In the genomic region with DNA sequence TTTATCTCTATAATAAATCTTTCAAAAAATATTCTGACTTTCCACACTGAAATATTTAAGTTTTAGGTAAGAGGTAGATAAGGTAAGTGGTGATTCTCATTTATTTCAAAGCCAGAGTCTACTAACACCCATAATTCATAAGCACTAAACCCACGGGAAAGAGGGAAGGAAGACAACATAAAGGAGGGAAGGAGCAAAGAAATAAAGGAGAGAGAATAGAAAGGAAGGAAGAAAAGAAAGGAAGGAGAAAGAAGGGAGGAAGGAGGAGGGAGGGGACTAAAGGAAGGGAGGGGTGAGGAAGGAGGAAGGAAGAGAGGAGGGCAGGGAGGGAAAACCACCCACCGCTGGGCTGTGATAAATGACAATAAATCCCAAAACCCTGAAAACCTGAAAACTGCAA, we compare ENCODE assay signal across 19 cellular contexts. TPM values are rescaled to one million over a fixed set of nuclear protein-coding genes. Genes with fewer than 3 reads are reported as not detected.
A peak's percentile ranks its signal among the peaks of the same experiment; 100 is the strongest.
DNase-seq lines count a peak whose midpoint lies in the region; ATAC-seq, FAIRE-seq and TF ChIP-seq lines count a peak whose summit lies in the region.
"Had no signal": no experiment of that assay in that cellular context is flagged by ENCODE, and none has a peak within 500 bp of the region (broad histone marks: within the 10 kb centered on the region; RNA-seq: fewer than 3 reads in every experiment).

No MANE protein-coding gene starts in this region.

- ATAC-seq in K562 = no peak
- no peak for ATAC-seq in stimulated activated effector memory CD8-positive, alpha-beta T cell treated with anti-CD3 and anti-CD28 coated beads, Interleukin-12 subunit alpha, Interleukin-12 subunit beta, amount 100 ng/mL, for 72 hours
- ATAC-seq: activated T-cell treated with anti-CD3 and anti-CD28 coated beads, Interleukin-2, amount 50 U/mL, for 4 hours; esophagus mucosa; stimulated activated naive CD8-positive, alpha-beta T cell treated with anti-CD3 and anti-CD28 coated beads, Interleukin-15, Interleukin-2, amounts not matched to agents 100 U/mL and 50 U/mL, for 24 hours had no signal

- H3K4me3 ChIP-seq in K562 = no peak overlapping the region
- H3K4me3 ChIP-seq: ascending aorta, ovary had no signal

- H3K27ac Mint-ChIP-seq in activated T-cell treated with anti-CD3 and anti-CD28 coated beads, Interleukin-2, amount 50 U/mL, for 24 hours = peak overlapping the region; percentile 28
- peak overlapping the region; percentile 21 to 93 (median 32) for H3K27ac Mint-ChIP-seq in IgD-negative memory B cell
- H3K27ac Mint-ChIP-seq in stimulated activated effector memory CD8-positive, alpha-beta T cell treated with anti-CD3 and anti-CD28 coated beads, Interleukin-12 subunit alpha, Interleukin-12 subunit beta, amount 100 ng/mL, for 72 hours = peak overlapping the region; percentile 77
- H3K27ac Mint-ChIP-seq: HFFc6 had no signal

- no peaks in the 10 kb centered on the region for H3K27me3 Mint-ChIP-seq in activated T-cell treated with anti-CD3 and anti-CD28 coated beads, Interleukin-2, amount 50 U/mL, for 24 hours
- no peaks in the 10 kb centered on the region for H3K27me3 Mint-ChIP-seq in IgD-negative memory B cell

- H4K20me1 ChIP-seq in K562 (replicated peaks; ENCODE audit: control insufficient read depth, insufficient read depth, low read length) = no peaks in the 10 kb centered on the region

- no peak overlapping the region for H2AFZ ChIP-seq in K562 (ENCODE audit: low read depth, low read length)

- in situ Hi-C loops in K562 (cut with MboI) = no loop called here

- peaks cover 0 to 44% of the 10 kb centered on the region in 2 experiments; a peak in 4 of 5 replicates for H3K4me1 ChIP-seq in K562 (replicated peaks in 1 of 2; ENCODE audit: control insufficient read depth in 2 of 2, insufficient read depth in 2 of 2, low read length in 2 of 2)

- peaks cover 3% of the 10 kb centered on the region for H3K9me3 Mint-ChIP-seq in activated T-cell treated with anti-CD3 and anti-CD28 coated beads, Interleukin-2, amount 50 U/mL, for 24 hours
- H3K9me3 Mint-ChIP-seq in IgD-negative memory B cell = peaks cover 0 to 3% (median 0%) of the 10 kb centered on the region in 3 donors
- no peaks in the 10 kb centered on the region for H3K9me3 Mint-ChIP-seq in stimulated activated effector memory CD8-positive, alpha-beta T cell treated with anti-CD3 and anti-CD28 coated beads, Interleukin-12 subunit alpha, Interleukin-12 subunit beta, amount 100 ng/mL, for 72 hours
- H3K9me3 Mint-ChIP-seq: activated T-cell treated with anti-CD3 and anti-CD28 coated beads, Interleukin-2, amount 50 U/mL, for 4 hours; HFFc6 had no signal

- no peak for TF ChIP-seq POLR2A in K562 (conservative IDR thresholded peaks at IDR 0.05)

- 4% methylated on average over 2 of the region's 2 CpGs for WGBS in K562 (ENCODE audit: insufficient coverage, low coverage, missing lambda C conversion rate)

- H3K36me3 Mint-ChIP-seq in activated T-cell treated with anti-CD3 and anti-CD28 coated beads, Interleukin-2, amount 50 U/mL, for 24 hours (ENCODE audit: low read depth) = no peaks in the 10 kb centered on the region
- no peaks in the 10 kb centered on the region for H3K36me3 Mint-ChIP-seq in IgD-negative memory B cell
- H3K36me3 Mint-ChIP-seq in stimulated activated effector memory CD8-positive, alpha-beta T cell treated with anti-CD3 and anti-CD28 coated beads, Interleukin-12 subunit alpha, Interleukin-12 subunit beta, amount 100 ng/mL, for 72 hours = no peaks in the 10 kb centered on the region

- intact Hi-C loops in K562 (cut with micrococcal nuclease) = no loop called here

- BruUV-seq in K562 (replicated peaks; lab: Mats Ljungman, UMichigan) = no TSS peak

- TF ChIP-seq EP300 in K562 (IDR thresholded peaks at IDR 0.05; ENCODE audit: low read length) = no peak

- no peak overlapping the region for H3K9ac ChIP-seq in K562 (ENCODE audit: insufficient read depth in 1 of 2, low read depth in 2 of 2, low read length in 2 of 2)

- no peaks in the 10 kb centered on the region for H3K9me3 ChIP-seq in K562 (replicated peaks; ENCODE audit: control insufficient read depth, insufficient read depth, low read depth, low read length)
- H3K9me3 ChIP-seq: ascending aorta, ovary had no signal

- H3K4me1 Mint-ChIP-seq in activated T-cell treated with anti-CD3 and anti-CD28 coated beads, Interleukin-2, amount 50 U/mL, for 24 hours (ENCODE audit: low read depth) = peaks cover 69% of the 10 kb centered on the region
- H3K4me1 Mint-ChIP-seq in IgD-negative memory B cell = peaks cover 50 to 64% (median 55%) of the 10 kb centered on the region in 3 donors
- H3K4me1 Mint-ChIP-seq in stimulated activated effector memory CD8-positive, alpha-beta T cell treated with anti-CD3 and anti-CD28 coated beads, Interleukin-12 subunit alpha, Interleukin-12 subunit beta, amount 100 ng/mL, for 72 hours = peaks cover 73% of the 10 kb centered on the region

- H3K4me2 ChIP-seq in K562 (ENCODE audit: insufficient read depth, low read length) = no peak overlapping the region

- H3K27ac ChIP-seq in K562 (ENCODE audit: extremely low read depth, low read depth, low read length) = peak overlapping the region; percentile 3; the same call in 2 of the 3 replicates
- H3K27ac ChIP-seq: ascending aorta, RWPE1 had no signal

- no peaks in the 10 kb centered on the region for H3K27me3 ChIP-seq in K562 (ENCODE audit: control insufficient read depth in 2 of 2, insufficient read depth in 2 of 2, low read length in 2 of 2)
- H3K27me3 ChIP-seq: ascending aorta, ovary had no signal

- CTCF ChIA-PET in K562 (lab: Yijun Ruan, JAX; ENCODE audit: low intra/inter-chr PET ratio) = no interaction called here

- no peaks in the 10 kb centered on the region for H3K36me3 ChIP-seq in K562 (ENCODE audit: control insufficient read depth, insufficient read depth, low read length)
- H3K36me3 ChIP-seq: ascending aorta, ovary had no signal

- POLR2A ChIA-PET in K562 (lab: Yijun Ruan, JAX) = no interaction called here

- TF ChIP-seq CTCF in K562 (IDR thresholded peaks at IDR 0.05 in 2 of 3, conservative IDR thresholded peaks at IDR 0.05 in 1 of 3; ENCODE audit: insufficient read depth in 2 of 3, low read depth in 1 of 3, low read length in 3 of 3) = no peak

- H3K4me3 Mint-ChIP-seq in activated T-cell treated with anti-CD3 and anti-CD28 coated beads, Interleukin-2, amount 50 U/mL, for 24 hours = no peak overlapping the region
- H3K4me3 Mint-ChIP-seq in IgD-negative memory B cell = peak overlapping the region in 2 of 4 donors; percentile 55 to 64
- H3K4me3 Mint-ChIP-seq in stimulated activated effector memory CD8-positive, alpha-beta T cell treated with anti-CD3 and anti-CD28 coated beads, Interleukin-12 subunit alpha, Interleukin-12 subunit beta, amount 100 ng/mL, for 72 hours = peak overlapping the region; percentile 52
- H3K4me3 Mint-ChIP-seq: activated T-cell treated with anti-CD3 and anti-CD28 coated beads, Interleukin-2, amount 50 U/mL, for 4 hours; HFFc6 had no signal

- no peak for DNase-seq in activated T-cell treated with anti-CD3 and anti-CD28 coated beads, Interleukin-2, amount 50 U/mL, for 24 hours
- no peak for DNase-seq in activated T-cell treated with anti-CD3 and anti-CD28 coated beads, Interleukin-2, amount 50 U/mL, for 48 hours
- DNase-seq in K562 (ENCODE audit: extremely low read depth in 1 of 4, low spot score in 3 of 4) = no peak
- DNase-seq in stimulated activated effector memory CD8-positive, alpha-beta T cell treated with anti-CD3 and anti-CD28 coated beads, Interleukin-12 subunit alpha, Interleukin-12 subunit beta, amount 100 ng/mL, for 72 hours (ENCODE audit: low spot score in 2 of 2) = no peak
- DNase-seq in cerebellar nuclear complex (lab: John Stamatoyannopoulos, UW) = no peak
- DNase-seq in retina = no peak
- no peak for DNase-seq in amygdala (lab: John Stamatoyannopoulos, UW)
- DNase-seq: activated CD4-positive, CD25-positive, alpha-beta regulatory T cell treated with anti-CD3 and anti-CD28 coated beads, Interleukin-2, amount 50 U/mL, for 72 hours; activated T-cell treated with anti-CD3 and anti-CD28 coated beads, Interleukin-2, amount 50 U/mL, for 4 hours; HFFc6; NCI-H1092; NCI-H2107; ovary; stimulated activated naive CD8-positive, alpha-beta T cell treated with anti-CD3 and anti-CD28 coated beads, Interleukin-15, Interleukin-2, amounts not matched to agents 100 U/mL and 50 U/mL, for 24 hours had no signal

- FAIRE-seq in K562 (lab: Jason Lieb, UNC) = no peak
- FAIRE-seq: keratinocyte had no signal

- H3K79me2 ChIP-seq in K562 (ENCODE audit: control insufficient read depth, insufficient read depth, low read length) = peaks cover 92% of the 10 kb centered on the region

- H3K9me1 ChIP-seq in K562 (ENCODE audit: control insufficient read depth, insufficient read depth, low read length) = no peaks in the 10 kb centered on the region

- TF ChIP-seq RAD21 in K562 (CRISPR knock-in tag; conservative IDR thresholded peaks at IDR 0.05 in 1 of 2, IDR thresholded peaks at IDR 0.05 in 1 of 2) = no peak

RNA-seq across cellular contexts. Expression of a gene that starts 25.2 kb away (rescaled TPM):
- polyA plus RNA-seq in IgD-negative memory B cell (6.0 TPM), K562 (2011; rRNA removed) (7.9 and 9.1 TPM in 2 replicates), K562 (2014; fragmentation: Illumina TruSeq; extraction: Trizol) (8.6 and 10.4 TPM in 2 replicates), K562 (2014; fragmentation: Nextera tagmentation; extraction: Ambion mirVana) (1 to 10 TPM; 2.2 to 3.3 TPM), K562 (2014; rRNA removed) (6.9 and 7.3 TPM in 2 replicates)
- total RNA-seq in K562 (2011; cell fraction: chromatin; rRNA removed; ENCODE audit: low replicate concordance) = 17.0 and 33.7 TPM in 2 replicates
- total RNA-seq in K562 (2011; cell fraction: nucleolus; rRNA removed) = 7.8 and 10.1 TPM in 2 replicates
- total RNA-seq in K562 (2011; cell fraction: nucleoplasm; rRNA removed) = 10.5 and 10.6 TPM in 2 replicates
- total RNA-seq in K562 (2014; rRNA removed) (10.4 and 11.6 TPM in 2 replicates), K562 (2014; rRNA removed; fragmentation: Illumina TruSeq; extraction: Trizol) (12.7 and 15.3 TPM in 2 replicates), K562 (2015; rRNA removed; fragmentation: Illumina TruSeq; extraction: Trizol) (9.2 and 9.9 TPM in 2 replicates), K562 (2021) (11.7 and 13.0 TPM in 2 replicates)
- 2.1 and 3.6 TPM in 2 replicates for polyA plus RNA-seq in K562 (2011; cell fraction: cytosol; rRNA removed)
- 6.2 and 8.7 TPM in 2 replicates for polyA plus RNA-seq in K562 (2011; cell fraction: nucleus; rRNA removed)
- polyA plus RNA-seq in K562 (2012) = 6.6 and 6.7 TPM in 2 replicates
- 13.9 and 23.8 TPM in 2 replicates for polyA minus RNA-seq in K562 (2011; rRNA and poly(A)+ RNA removed)
- polyA minus RNA-seq in K562 (2011; cell fraction: cytosol; rRNA and poly(A)+ RNA removed) = 5.1 and 5.8 TPM in 2 replicates
- 9.0 and 19.5 TPM in 2 replicates for polyA minus RNA-seq in K562 (2011; cell fraction: nucleus; rRNA and poly(A)+ RNA removed)

RNA-seq across cellular contexts. Expression of a gene that starts 55.3 kb away (rescaled TPM):
- 5.6 TPM for polyA plus RNA-seq in IgD-negative memory B cell
- total RNA-seq in K562 (2011; cell fraction: chromatin; rRNA removed; ENCODE audit: low replicate concordance) = 7.4 and 8.8 TPM in 2 replicates
- total RNA-seq in K562 (2011; cell fraction: nucleolus; rRNA removed) = 5.7 and 11.1 TPM in 2 replicates
- total RNA-seq in K562 (2011; cell fraction: nucleoplasm; rRNA removed) = 7.6 and 8.1 TPM in 2 replicates
- total RNA-seq in K562 (2014; rRNA removed) = 12.0 and 18.0 TPM in 2 replicates
- 9.7 and 12.7 TPM in 2 replicates for total RNA-seq in K562 (2014; rRNA removed; fragmentation: Illumina TruSeq; extraction: Trizol)
- 7.2 and 7.3 TPM in 2 replicates for total RNA-seq in K562 (2015; rRNA removed; fragmentation: Illumina TruSeq; extraction: Trizol)
- 9.1 and 9.6 TPM in 2 replicates for total RNA-seq in K562 (2021)
- polyA plus RNA-seq in K562 (2011; rRNA removed) = 12.5 and 12.9 TPM in 2 replicates
- polyA plus RNA-seq in K562 (2011; cell fraction: cytosol; rRNA removed) = 7.9 and 14.9 TPM in 2 replicates
- polyA plus RNA-seq in K562 (2011; cell fraction: nucleus; rRNA removed) = 5.3 and 7.8 TPM in 2 replicates
- 6.7 and 6.8 TPM in 2 replicates for polyA plus RNA-seq in K562 (2012)
- polyA plus RNA-seq in K562 (2014; fragmentation: Illumina TruSeq; extraction: Trizol) = 6.2 and 6.5 TPM in 2 replicates
- 1 to 10 TPM; 1.6 to 2.2 TPM for polyA plus RNA-seq in K562 (2014; fragmentation: Nextera tagmentation; extraction: Ambion mirVana)
- 10.9 and 12.5 TPM in 2 replicates for polyA plus RNA-seq in K562 (2014; rRNA removed)
- 12.9 and 14.7 TPM in 2 replicates for polyA minus RNA-seq in K562 (2011; rRNA and poly(A)+ RNA removed)
- 2.7 and 5.4 TPM in 2 replicates for polyA minus RNA-seq in K562 (2011; cell fraction: cytosol; rRNA and poly(A)+ RNA removed)
- polyA minus RNA-seq in K562 (2011; cell fraction: nucleus; rRNA and poly(A)+ RNA removed) = 11.0 and 12.4 TPM in 2 replicates
